Comparison of ENCODE assay signal across 28 cellular contexts in genomic region chr2:189829092-189829843, GRCh38. TPM values are rescaled to one million over a fixed set of nuclear protein-coding genes. Genes with fewer than 3 reads are reported as not detected.
DNase-seq lines count a peak whose midpoint lies in the region; ATAC-seq, FAIRE-seq and TF ChIP-seq lines count a peak whose summit lies in the region.
"Had no signal": no experiment of that assay in that cellular context is flagged by ENCODE, and none has a peak within 500 bp of the region (broad histone marks: within the 10 kb centered on the region; RNA-seq: fewer than 3 reads in every experiment).

No MANE protein-coding gene starts in this region.

- no peak overlapping the region for H4K5ac ChIP-seq in IMR-90 (ENCODE audit: low read depth, low read length)

- in situ Hi-C loops in IMR-90 (cut with MboI; ENCODE audit: low sequenced_read_pairs), result no loop called here

- peak overlapping the region in 1 of 3 experiments; percentile 0 for H3K4me3 Mint-ChIP-seq in nephron
- H3K4me3 Mint-ChIP-seq in activated naive CD4-positive, alpha-beta T cell treated with anti-CD3 and anti-CD28 coated beads for 36 hours, result no peak overlapping the region
- H3K4me3 Mint-ChIP-seq: CD4-positive, CD25-positive, alpha-beta regulatory T cell; effector memory CD8-positive, alpha-beta T cell; stimulated activated memory B cell treated with anti-CD40 and anti-IgM and Interleukin-4, amounts not matched to agents 10 μg/mL and 1 μg/mL and 100 μg/mL, for 72 hours had no signal

- DNase-seq in AG09319 (ENCODE audit: extremely low read depth, low read depth), result peak; percentile 27
- peak; percentile 43 for DNase-seq in IMR-90
- no peak for DNase-seq in GM12891 (ENCODE audit: insufficient read length, low spot score)
- no peak for DNase-seq in activated naive CD4-positive, alpha-beta T cell treated with anti-CD3 and anti-CD28 coated beads for 36 hours
- no peak for DNase-seq in activated effector memory CD4-positive, alpha-beta T cell treated with anti-CD3 and anti-CD28 coated beads, Interleukin-2, amount 50 U/mL, for 16 hours
- DNase-seq in WERI-Rb-1, result no peak
- DNase-seq: activated CD4-positive, alpha-beta T cell treated with anti-CD3 and anti-CD28 coated beads for 1 hour; activated naive CD4-positive, alpha-beta T cell; activated T-cell treated with anti-CD3 and anti-CD28 coated beads, Interleukin-2, amount 50 U/mL, for 1 hour; amygdala; CD4-positive, CD25-positive, alpha-beta regulatory T cell; effector memory CD8-positive, alpha-beta T cell; GOT3; heart left ventricle; KBM-7; mammary epithelial cell; MG63; NCI-H2081 treated with DMSO at 0.1 percent for 48 hours; NCI-H446; SHP77; stimulated activated CD4-positive, alpha-beta T cell treated with anti-CD3 and anti-CD28 coated beads, Interleukin-2, amount 100 ng/mL, for 24 hours had no signal

- H3K14ac ChIP-seq in IMR-90 (replicated peaks; ENCODE audit: low read depth, low read length), result no peak overlapping the region

- TF ChIP-seq CTCF in AG09319 (IDR thresholded peaks at IDR 0.05; ENCODE audit: low read depth, low read length) (no peak), IMR-90 (conservative IDR thresholded peaks at IDR 0.05; ENCODE audit: low read depth, low read length) (no peak), nephron (IDR thresholded peaks at IDR 0.05; ENCODE audit: unreplicated experiment in 3 of 3) (no peak), WERI-Rb-1 (IDR thresholded peaks at IDR 0.05; ENCODE audit: low read depth, low read length) (no peak)

- no peak overlapping the region for H2AFZ ChIP-seq in IMR-90 (replicated peaks; ENCODE audit: low read length, poor library complexity)

- no peaks in the 10 kb centered on the region for H3K27me3 Mint-ChIP-seq in nephron (ENCODE audit: low read depth)
- H3K27me3 Mint-ChIP-seq in activated naive CD4-positive, alpha-beta T cell treated with anti-CD3 and anti-CD28 coated beads for 36 hours (ENCODE audit: low read depth), result no peaks in the 10 kb centered on the region
- H3K27me3 Mint-ChIP-seq: CD4-positive, CD25-positive, alpha-beta regulatory T cell; effector memory CD8-positive, alpha-beta T cell; stimulated activated memory B cell treated with anti-CD40 and anti-IgM and Interleukin-4, amounts not matched to agents 10 μg/mL and 1 μg/mL and 100 μg/mL, for 72 hours had no signal

- no peak overlapping the region for H2BK5ac ChIP-seq in IMR-90 (ENCODE audit: low read depth, low read length, poor library complexity, severe bottlenecking)

- ATAC-seq in IMR-90 (ENCODE audit: low read depth), result no peak
- peak; percentile 66 for ATAC-seq in esophagus mucosa
- ATAC-seq: effector memory CD8-positive, alpha-beta T cell; heart left ventricle; stimulated activated memory B cell treated with anti-CD40 and anti-IgM and Interleukin-4, amounts not matched to agents 10 μg/mL and 1 μg/mL and 100 μg/mL, for 72 hours had no signal

- no peak overlapping the region for H3K4me2 ChIP-seq in IMR-90 (ENCODE audit: low read depth, low read length)
- H3K4me2 ChIP-seq: smooth muscle cell had no signal

- H3K18ac ChIP-seq in IMR-90 (ENCODE audit: low read depth, low read length), result no peak overlapping the region

- H3K27ac Mint-ChIP-seq in nephron, result peak overlapping the region in 2 of 3 experiments; percentile 1 to 57
- no peak overlapping the region for H3K27ac Mint-ChIP-seq in activated naive CD4-positive, alpha-beta T cell treated with anti-CD3 and anti-CD28 coated beads for 36 hours
- H3K27ac Mint-ChIP-seq: effector memory CD8-positive, alpha-beta T cell had no signal

- H3K9me3 ChIP-seq in IMR-90 (ENCODE audit: control insufficient read depth, insufficient read depth, low read length), result no peaks in the 10 kb centered on the region
- H3K9me3 ChIP-seq in WERI-Rb-1 (ENCODE audit: severe bottlenecking), result no peaks in the 10 kb centered on the region
- H3K9me3 ChIP-seq: esophagus muscularis mucosa, heart left ventricle, MG63, suprapubic skin had no signal

- H3K36me3 ChIP-seq in IMR-90 (ENCODE audit: control insufficient read depth, insufficient read depth, low read length) (peaks cover 3% of the 10 kb centered on the region; the same call in 1 of the 2 replicates), WERI-Rb-1 (peaks cover 18% of the 10 kb centered on the region)
- H3K36me3 ChIP-seq: esophagus muscularis mucosa had no signal

- no peak overlapping the region for H3K9ac ChIP-seq in IMR-90 (ENCODE audit: low read depth, low read length)

- BruUV-seq in IMR-90 (replicated peaks; lab: Mats Ljungman, UMichigan), result no TSS peak

- TF ChIP-seq RAD21 in IMR-90 (IDR thresholded peaks at IDR 0.05; ENCODE audit: low read length), result no peak

- H3K36me3 Mint-ChIP-seq in nephron (ENCODE audit: low read depth), result peaks cover 14% of the 10 kb centered on the region
- peaks cover 21% of the 10 kb centered on the region for H3K36me3 Mint-ChIP-seq in activated naive CD4-positive, alpha-beta T cell treated with anti-CD3 and anti-CD28 coated beads for 36 hours (ENCODE audit: low read depth)

- no peaks in the 10 kb centered on the region for H4K20me1 ChIP-seq in IMR-90 (ENCODE audit: insufficient read depth, low read length)

- dilution Hi-C loops in IMR-90 (cut with HindIII; ENCODE audit: low sequenced_read_pairs, unreplicated experiment), result no loop called here

- H3K23ac ChIP-seq in IMR-90 (ENCODE audit: low read depth, low read length), result no peak overlapping the region

- intact Hi-C loops in IMR-90 (cut with micrococcal nuclease), result no loop called here
- intact Hi-C loops in activated naive CD4-positive, alpha-beta T cell treated with anti-CD3 and anti-CD28 coated beads for 36 hours (cut with micrococcal nuclease), result no loop called here

- H3K9me3 Mint-ChIP-seq in nephron, result no peaks in the 10 kb centered on the region
- H3K9me3 Mint-ChIP-seq in activated naive CD4-positive, alpha-beta T cell treated with anti-CD3 and anti-CD28 coated beads for 36 hours, result no peaks in the 10 kb centered on the region
- H3K9me3 Mint-ChIP-seq: CD4-positive, CD25-positive, alpha-beta regulatory T cell; effector memory CD8-positive, alpha-beta T cell; stimulated activated memory B cell treated with anti-CD40 and anti-IgM and Interleukin-4, amounts not matched to agents 10 μg/mL and 1 μg/mL and 100 μg/mL, for 72 hours had no signal

- no peak overlapping the region for H2AK9ac ChIP-seq in IMR-90 (replicated peaks; ENCODE audit: low read depth, low read length, poor library complexity)

- H2BK15ac ChIP-seq in IMR-90 (ENCODE audit: low read depth, low read length), result no peak overlapping the region

- H2BK120ac ChIP-seq in IMR-90 (ENCODE audit: low read depth, low read length), result no peak overlapping the region

- H2BK20ac ChIP-seq in IMR-90 (ENCODE audit: low read depth, low read length), result no peak overlapping the region

- H3K27me3 ChIP-seq in IMR-90 (ENCODE audit: control insufficient read depth, insufficient read depth, low read length) (no peaks in the 10 kb centered on the region), WERI-Rb-1 (ENCODE audit: insufficient read depth, low read depth, severe bottlenecking) (no peaks in the 10 kb centered on the region)
- H3K27me3 ChIP-seq: esophagus muscularis mucosa, heart left ventricle, MG63, suprapubic skin had no signal

- FAIRE-seq in GM12891 (lab: Jason Lieb, UNC), result no peak

- CTCF ChIA-PET in IMR-90 (lab: Yijun Ruan, JAX), result no interaction called here
- CTCF ChIA-PET in activated naive CD4-positive, alpha-beta T cell treated with anti-CD3 and anti-CD28 coated beads for 36 hours (lab: Charles Lee), result no interaction called here

- WGBS in IMR-90 (ENCODE audit: extremely low coverage in 2 of 2, insufficient read length in 1 of 2), 2 experiments, result 87% methylated on average over 3 of the region's 5 CpGs; no CpG with 5 or more reads in 1 of the 2 experiments

- H3K56ac ChIP-seq in IMR-90 (ENCODE audit: extremely low read depth, insufficient read depth, low read length), result no peak overlapping the region

- H3K79me1 ChIP-seq in IMR-90 (ENCODE audit: low read depth in 1 of 2, low read length in 2 of 2), result no peaks in the 10 kb centered on the region; a peak in 1 of 4 replicates

- TF ChIP-seq POLR2A in IMR-90 (IDR thresholded peaks at IDR 0.05; ENCODE audit: low read depth, low read length) (no peak), GM12891 (IDR thresholded peaks at IDR 0.05; ENCODE audit: low read depth, low read length) (no peak)

- no peak overlapping the region for H3K27ac ChIP-seq in IMR-90 (ENCODE audit: insufficient read depth, low read length)
- H3K27ac ChIP-seq in WERI-Rb-1, result no peak overlapping the region
- H3K27ac ChIP-seq: coronary artery, esophagus muscularis mucosa, heart left ventricle, suprapubic skin had no signal

- 0 out of 4 replicates have a peak overlapping the region, but pooled peaks of 1 of the 2 experiments have one; percentile 4 for H4K8ac ChIP-seq in IMR-90 (ENCODE audit: low read depth in 2 of 2, low read length in 2 of 2)

- peaks cover 16% of the 10 kb centered on the region for H3K4me1 Mint-ChIP-seq in nephron
- peaks cover 4% of the 10 kb centered on the region for H3K4me1 Mint-ChIP-seq in activated naive CD4-positive, alpha-beta T cell treated with anti-CD3 and anti-CD28 coated beads for 36 hours (ENCODE audit: low read depth)

- H3K4me1 ChIP-seq in IMR-90 (ENCODE audit: control insufficient read depth, insufficient read depth, low read length), result no peaks in the 10 kb centered on the region; the same call in 1 of the 2 replicates
- H3K4me1 ChIP-seq: heart left ventricle, suprapubic skin had no signal

- H4K91ac ChIP-seq in IMR-90 (ENCODE audit: insufficient read depth, low read depth, low read length), result no peak overlapping the region

- no peak overlapping the region for H3K4ac ChIP-seq in IMR-90 (ENCODE audit: low read depth, low read length)

- no peak overlapping the region for H3K4me3 ChIP-seq in IMR-90 (ENCODE audit: insufficient read depth, low read depth, low read length)
- H3K4me3 ChIP-seq in WERI-Rb-1 (ENCODE audit: low read depth, low read length), result no peak overlapping the region
- H3K4me3 ChIP-seq: coronary artery, esophagus muscularis mucosa, heart left ventricle, MG63, smooth muscle cell, suprapubic skin had no signal

- no peaks in the 10 kb centered on the region for H3K9me1 ChIP-seq in IMR-90 (ENCODE audit: insufficient read depth, low read length)

- H2AK5ac ChIP-seq in IMR-90 (ENCODE audit: low read depth, low read length), result 0 out of 2 replicates have a peak overlapping the region, but pooled peaks have one; percentile 23

- POLR2A ChIA-PET in IMR-90 (lab: Charles Lee; ENCODE audit: unreplicated experiment), result no interaction called here

RNA-seq across cellular contexts. Expression of gene PMS1, which starts 45.0 kb away (rescaled TPM):
- total RNA-seq in IMR-90 (2012; rRNA removed), result 10.6 and 20.0 TPM in 2 replicates
- 7.1 and 8.1 TPM in 2 replicates for polyA plus RNA-seq in IMR-90 (2012; rRNA removed)
- polyA plus RNA-seq in IMR-90 (2012; cell fraction: cytosol; rRNA removed), result 0.82 and 1.8 TPM in 2 replicates
- 4.4 and 14.7 TPM in 2 replicates for polyA plus RNA-seq in IMR-90 (2012; cell fraction: nucleus; rRNA removed; ENCODE audit: low replicate concordance)
- total RNA-seq in esophagus mucosa, result 12.8 TPM
- polyA plus RNA-seq in GM12891 (2012; ENCODE audit: low read depth, missing spikeins), result 13.2 TPM
- total RNA-seq in activated naive CD4-positive, alpha-beta T cell treated with anti-CD3 and anti-CD28 coated beads for 36 hours, result 10 to 100 TPM; 29.7 to 32.5 TPM

RNA-seq across cellular contexts. Expression of gene ORMDL1, which starts 45.1 kb away (rescaled TPM):
- total RNA-seq in IMR-90 (2012; rRNA removed), result 35.8 and 39.2 TPM in 2 replicates
- 48.7 and 66.8 TPM in 2 replicates for polyA plus RNA-seq in IMR-90 (2012; rRNA removed)
- 5.4 and 10.2 TPM in 2 replicates for polyA plus RNA-seq in IMR-90 (2012; cell fraction: cytosol; rRNA removed)
- 49.9 and 616 TPM in 2 replicates for polyA plus RNA-seq in IMR-90 (2012; cell fraction: nucleus; rRNA removed; ENCODE audit: low replicate concordance)
- 24.5 TPM for total RNA-seq in esophagus mucosa
- polyA plus RNA-seq in GM12891 (2012; ENCODE audit: low read depth, missing spikeins), result 76.5 TPM
- 10 to 100 TPM; 34.6 to 37.3 TPM for total RNA-seq in activated naive CD4-positive, alpha-beta T cell treated with anti-CD3 and anti-CD28 coated beads for 36 hours

Comparison
In these comparisons a context has a peak if more than half of its experiments do, and no peak if none do; other contexts are left out.
1. DNase-seq: peak in AG09319 (single experiment) and IMR-90 (single experiment); none in GM12891 (single experiment), activated naive CD4-positive, alpha-beta T cell treated with anti-CD3 and anti-CD28 coated beads for 36 hours (single experiment), activated effector memory CD4-positive, alpha-beta T cell treated with anti-CD3 and anti-CD28 coated beads, Interleukin-2, amount 50 U/mL, for 16 hours (single experiment) and WERI-Rb-1 (single experiment).